Comparison of ENCODE assay signal across 7 cellular contexts in the genomic region with DNA sequence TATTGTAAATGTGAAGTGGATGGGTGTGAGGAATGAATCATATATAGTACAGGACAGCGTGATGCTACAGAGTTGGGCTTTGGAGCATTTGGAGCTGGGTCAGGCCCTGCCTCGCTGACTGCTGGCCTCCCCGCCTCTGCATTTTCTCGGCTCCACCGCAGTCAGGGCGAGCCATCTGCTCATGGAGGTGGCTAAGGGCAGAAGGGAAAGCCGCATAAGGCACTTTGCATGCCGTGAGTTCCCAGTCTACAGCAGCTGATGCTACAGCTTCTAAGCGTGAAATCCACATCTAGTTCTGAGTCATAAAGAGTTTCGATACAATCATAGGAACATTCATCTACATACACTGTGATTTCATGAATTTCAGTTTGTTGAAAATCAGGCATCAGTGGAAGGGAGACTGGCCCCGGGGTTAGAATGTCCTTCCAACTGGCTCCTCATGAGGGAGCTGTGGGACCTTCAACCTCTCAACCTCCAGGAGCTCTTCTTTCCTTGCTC.
DNase-seq lines count a peak whose midpoint lies in the region; ATAC-seq lines count a peak whose summit lies in the region.
"Not testable (repeated sequence)": the region's sequence is repeated elsewhere in the genome, so short reads cannot be mapped to it uniquely, and the experiment has no call there.

No MANE protein-coding gene starts in this region.

- not testable (repeated sequence) for H3K4me1 Mint-ChIP-seq in activated naive CD8-positive, alpha-beta T cell treated with anti-CD3 and anti-CD28 coated beads for 36 hours

- H3K36me3 Mint-ChIP-seq in activated naive CD8-positive, alpha-beta T cell treated with anti-CD3 and anti-CD28 coated beads for 36 hours, result not testable (repeated sequence)

- ATAC-seq in GM19035 (IDR thresholded peaks at IDR 0.05; ENCODE audit: unreplicated experiment) (peak; percentile 88), GM21528 (IDR thresholded peaks at IDR 0.05; ENCODE audit: low FRiP score, unreplicated experiment) (peak; percentile 86), HG02870 (IDR thresholded peaks at IDR 0.05; ENCODE audit: unreplicated experiment) (peak; percentile 91), HG03342 (IDR thresholded peaks at IDR 0.05; ENCODE audit: unreplicated experiment) (peak; percentile 96)
- ATAC-seq in activated CD4-positive, CD25-positive, alpha-beta regulatory T cell treated with anti-CD3 and anti-CD28 coated beads, Interleukin-2, amount 50 U/mL, for 24 hours, result peak; percentile 84 to 89

- peak; percentile 2 for DNase-seq in activated naive CD8-positive, alpha-beta T cell treated with anti-CD3 and anti-CD28 coated beads for 36 hours
- peak; percentile 44 for DNase-seq in stimulated activated CD4-positive, alpha-beta T cell treated with anti-CD3 and anti-CD28 coated beads, Interleukin-15, amount 100 ng/mL, for 24 hours

- H3K9me3 Mint-ChIP-seq in activated naive CD8-positive, alpha-beta T cell treated with anti-CD3 and anti-CD28 coated beads for 36 hours, result not testable (repeated sequence)

- not testable (repeated sequence) for H3K4me3 Mint-ChIP-seq in activated naive CD8-positive, alpha-beta T cell treated with anti-CD3 and anti-CD28 coated beads for 36 hours

- not testable (repeated sequence) for H3K27me3 Mint-ChIP-seq in activated naive CD8-positive, alpha-beta T cell treated with anti-CD3 and anti-CD28 coated beads for 36 hours

- not testable (repeated sequence) for H3K27ac Mint-ChIP-seq in activated naive CD8-positive, alpha-beta T cell treated with anti-CD3 and anti-CD28 coated beads for 36 hours

Comparison
In these comparisons a context has a peak if more than half of its experiments do, and no peak if none do; other contexts are left out.
1. Peak in every context shown above with its lines: DNase-seq and ATAC-seq.